32 cellular contexts compared by ENCODE assay signal in genomic region chr16:4744758-4745569, GRCh38. TPM values are rescaled to one million over a fixed set of nuclear protein-coding genes. Genes with fewer than 3 reads are reported as not detected.
DNase-seq lines count a peak whose midpoint lies in the region; ATAC-seq and TF ChIP-seq lines count a peak whose summit lies in the region.
"Had no signal": no experiment of that assay in that cellular context is flagged by ENCODE, and none has a peak within 500 bp of the region (broad histone marks: within the 10 kb centered on the region; RNA-seq: fewer than 3 reads in every experiment).

No MANE protein-coding gene starts in this region.

- H3K27ac ChIP-seq in HCT116 (ENCODE audit: low read depth, low read length) (no peak overlapping the region), neuronal stem cell (replicated peaks; ENCODE audit: low read length) (no peak overlapping the region)
- H3K27ac ChIP-seq: SJCRH30, suprapubic skin, upper lobe of right lung had no signal

- TF ChIP-seq POLR2A in HCT116 (IDR thresholded peaks at IDR 0.05; ENCODE audit: borderline replicate concordance, extremely low read depth, insufficient read depth, insufficient read length): no peak

- H4K20me1 ChIP-seq in HCT116 (ENCODE audit: insufficient read depth): no peaks in the 10 kb centered on the region

- H3K9me3 Mint-ChIP-seq in WTC11: no peaks in the 10 kb centered on the region
- no peaks in the 10 kb centered on the region for H3K9me3 Mint-ChIP-seq in stimulated activated naive B cell treated with anti-CD40 and anti-IgM and Interleukin-4, amounts not matched to agents 10 μg/mL and 1 μg/mL and 100 μg/mL, for 72 hours
- H3K9me3 Mint-ChIP-seq: activated B cell treated with CpG ODN at 0.5 μM for 24 hours; activated CD4-positive, alpha-beta T cell treated with anti-CD3 and anti-CD28 coated beads, Interleukin-2, amount 10 ng/mL, durations not matched to agents 7 days and 5 days; CD4-positive, CD25-positive, alpha-beta regulatory T cell; nephron; stimulated activated memory B cell treated with anti-CD40 and anti-IgM and Interleukin-4, amounts not matched to agents 10 μg/mL and 1 μg/mL and 100 μg/mL, for 72 hours had no signal

- H3K14ac ChIP-seq in neuronal stem cell (ENCODE audit: low read length): no peak overlapping the region

- H3K79me2 ChIP-seq in HCT116 (ENCODE audit: insufficient read depth, low read length): no peaks in the 10 kb centered on the region

- POLR2A ChIA-PET in HCT116 (lab: Charles Lee): interaction anchor here (1.2 kb wide), 1 partner anchor 11 kb away, joined by 4 read pairs; the partner anchor contains the start of genes ANKS3 and DNAAF8
- POLR2A ChIA-PET in WTC11 (lab: Charles Lee): interaction anchor here (0.6 kb wide), 1 partner anchor 10 kb away, joined by 3 read pairs; the partner anchor contains the start of genes ANKS3 and DNAAF8

- H3K4me2 ChIP-seq in HCT116 (ENCODE audit: low read length) (no peak overlapping the region), neuronal stem cell (ENCODE audit: insufficient read depth, low read length, poor library complexity, severe bottlenecking) (no peak overlapping the region)

- H2BK15ac ChIP-seq in neuronal stem cell (ENCODE audit: low read length): no peak overlapping the region

- no peak overlapping the region for H2AFZ ChIP-seq in HCT116 (ENCODE audit: low read depth, low read length, poor library complexity, severe bottlenecking)
- peak overlapping the region; percentile 11 for H2AFZ ChIP-seq in neuronal stem cell (ENCODE audit: low read length)

- intact Hi-C loops in HCT116 (cut with micrococcal nuclease): no loop called here

- DNase-seq in NCI-H524 (lab: John Stamatoyannopoulos, UW) (peak; percentile 15 to 42), NCI-H524 treated with DMSO at 0.1 percent for 48 hours (lab: John Stamatoyannopoulos, UW) (no peak), HCT116 (ENCODE audit: low read depth, low spot score) (no peak), WTC11 (ENCODE audit: low spot score) (no peak), neuronal stem cell (ENCODE audit: low spot score) (no peak), NCI-H1930 (lab: John Stamatoyannopoulos, UW) (no peak), DMS53 treated with DMSO at 0.1 percent for 48 hours (lab: John Stamatoyannopoulos, UW; ENCODE audit: unreplicated experiment) (no peak)
- no peak for DNase-seq in stimulated activated naive B cell treated with anti-CD40 and anti-IgM and Interleukin-4, amounts not matched to agents 10 μg/mL and 1 μg/mL and 100 μg/mL, for 72 hours
- DNase-seq: activated B cell treated with CpG ODN at 0.5 μM for 24 hours; activated CD4-positive, alpha-beta T cell treated with anti-CD3 and anti-CD28 coated beads, Interleukin-2, amount 10 ng/mL, durations not matched to agents 7 days and 5 days; activated effector memory CD4-positive, alpha-beta T cell treated with anti-CD3 and anti-CD28 coated beads, Interleukin-2, amount 50 U/mL, for 16 hours; activated T-cell treated with anti-CD3 and anti-CD28 coated beads, Interleukin-2, amount 50 U/mL, for 1 hour; AML-193; CD4-positive, CD25-positive, alpha-beta regulatory T cell; hippocampal formation; NCI-H1048; NCI-H187; NCI-H526 treated with DMSO at 0.1 percent for 48 hours; RPMI8226; T1000; upper lobe of right lung had no signal

- peak overlapping the region; percentile 44 for H2AK5ac ChIP-seq in neuronal stem cell (ENCODE audit: low read depth, low read length)

- H3K9me3 ChIP-seq in HCT116 (ENCODE audit: control insufficient read depth in 1 of 2, insufficient read depth in 1 of 2, low read depth in 1 of 2, low read length in 2 of 2): no peaks in the 10 kb centered on the region
- H3K9me3 ChIP-seq in neuronal stem cell (replicated peaks in 1 of 2; ENCODE audit: control insufficient read depth in 2 of 2, insufficient read depth in 1 of 2, low read depth in 1 of 2, low read length in 2 of 2): no peaks in the 10 kb centered on the region
- H3K9me3 ChIP-seq: SJCRH30, suprapubic skin, upper lobe of right lung had no signal

- CTCF ChIA-PET in HCT116 (lab: Charles Lee) (no interaction called here), WTC11 (lab: Charles Lee) (interaction anchor here (1.2 kb wide), 1 partner anchor 10 kb away, joined by 7 read pairs; the partner anchor contains the start of genes ANKS3 and DNAAF8)

- H2BK120ac ChIP-seq in neuronal stem cell (ENCODE audit: low read depth, low read length): no peak overlapping the region

- no peak overlapping the region for H2BK12ac ChIP-seq in neuronal stem cell (ENCODE audit: low read length)

- H3K4ac ChIP-seq in neuronal stem cell (ENCODE audit: low read length): no peak overlapping the region

- TF ChIP-seq RAD21 in HCT116 (IDR thresholded peaks at IDR 0.05; ENCODE audit: low read depth): no peak

- WGBS in neuronal stem cell (ENCODE audit: extremely low coverage in 2 of 2, insufficient read length in 2 of 2, insufficient replicate concordance in 1 of 2), 2 donors: no CpG with 5 or more reads among the region's 13 CpGs

- RAD21 ChIA-PET in HCT116 (lab: Charles Lee; ENCODE audit: low non-redundant PET in 1 of 2, low total read pairs in 2 of 2, uncharacterized antibody in 2 of 2, unreplicated experiment in 2 of 2): no interaction called here

- H3K36me3 ChIP-seq in HCT116 (ENCODE audit: control insufficient read depth in 1 of 2, insufficient read depth in 2 of 2, low read length in 2 of 2): no peaks in the 10 kb centered on the region
- H3K36me3 ChIP-seq in neuronal stem cell (replicated peaks in 1 of 2; ENCODE audit: control insufficient read depth in 2 of 2, insufficient read depth in 2 of 2, low read length in 2 of 2): peaks cover 2% of the 10 kb centered on the region in 2 donors
- H3K36me3 ChIP-seq: SJCRH30 had no signal

- H4K91ac ChIP-seq in neuronal stem cell (ENCODE audit: low read depth, low read length, poor library complexity): no peak overlapping the region

- no peak overlapping the region for H2BK5ac ChIP-seq in neuronal stem cell (ENCODE audit: low read length)

- H3K27me3 Mint-ChIP-seq in WTC11 (ENCODE audit: low read depth): no peaks in the 10 kb centered on the region; the same call in 1 of the 2 replicates
- H3K27me3 Mint-ChIP-seq in stimulated activated naive B cell treated with anti-CD40 and anti-IgM and Interleukin-4, amounts not matched to agents 10 μg/mL and 1 μg/mL and 100 μg/mL, for 72 hours: peaks cover 0 to 5% of the 10 kb centered on the region in 2 donors
- H3K27me3 Mint-ChIP-seq: activated B cell treated with CpG ODN at 0.5 μM for 24 hours; activated CD4-positive, alpha-beta T cell treated with anti-CD3 and anti-CD28 coated beads, Interleukin-2, amount 10 ng/mL, durations not matched to agents 7 days and 5 days; activated naive CD8-positive, alpha-beta T cell had no signal

- H3K4me1 ChIP-seq in HCT116 (ENCODE audit: control insufficient read depth in 1 of 2, insufficient read depth in 2 of 2, low read length in 2 of 2): no peaks in the 10 kb centered on the region
- peaks cover 0 to 7% of the 10 kb centered on the region in 2 donors for H3K4me1 ChIP-seq in neuronal stem cell (ENCODE audit: control insufficient read depth in 2 of 2, insufficient read depth in 1 of 2, low read depth in 1 of 2, low read length in 2 of 2)
- H3K4me1 ChIP-seq: SJCRH30, upper lobe of right lung had no signal

- no peaks in the 10 kb centered on the region for H3K27me3 ChIP-seq in HCT116 (ENCODE audit: insufficient read depth, low read length)
- H3K27me3 ChIP-seq in neuronal stem cell (ENCODE audit: control insufficient read depth in 3 of 3, insufficient read depth in 3 of 3, low read depth in 1 of 3, low read length in 3 of 3): no peaks in the 10 kb centered on the region
- H3K27me3 ChIP-seq: SJCRH30, suprapubic skin, upper lobe of right lung had no signal

- H3K9me2 ChIP-seq in HCT116 (ENCODE audit: insufficient read depth): no peaks in the 10 kb centered on the region

- H3K9ac ChIP-seq in HCT116 (ENCODE audit: low read length) (no peak overlapping the region), neuronal stem cell (ENCODE audit: low read depth, low read length, poor library complexity) (peak overlapping the region; percentile 15)

- no peak overlapping the region for H3K18ac ChIP-seq in neuronal stem cell (ENCODE audit: low read length)

- no peaks in the 10 kb centered on the region for H3K36me3 Mint-ChIP-seq in WTC11
- H3K36me3 Mint-ChIP-seq in stimulated activated naive B cell treated with anti-CD40 and anti-IgM and Interleukin-4, amounts not matched to agents 10 μg/mL and 1 μg/mL and 100 μg/mL, for 72 hours: peaks cover 4 to 7% of the 10 kb centered on the region in 2 donors
- H3K36me3 Mint-ChIP-seq: activated naive CD8-positive, alpha-beta T cell; CD4-positive, CD25-positive, alpha-beta regulatory T cell; stimulated activated memory B cell treated with anti-CD40 and anti-IgM and Interleukin-4, amounts not matched to agents 10 μg/mL and 1 μg/mL and 100 μg/mL, for 72 hours had no signal

- H3K4me3 Mint-ChIP-seq in WTC11: no peak overlapping the region
- no peak overlapping the region for H3K4me3 Mint-ChIP-seq in stimulated activated naive B cell treated with anti-CD40 and anti-IgM and Interleukin-4, amounts not matched to agents 10 μg/mL and 1 μg/mL and 100 μg/mL, for 72 hours
- H3K4me3 Mint-ChIP-seq: activated B cell treated with CpG ODN at 0.5 μM for 24 hours; activated CD4-positive, alpha-beta T cell treated with anti-CD3 and anti-CD28 coated beads, Interleukin-2, amount 10 ng/mL, durations not matched to agents 7 days and 5 days; activated naive CD8-positive, alpha-beta T cell; CD4-positive, CD25-positive, alpha-beta regulatory T cell; nephron; stimulated activated memory B cell treated with anti-CD40 and anti-IgM and Interleukin-4, amounts not matched to agents 10 μg/mL and 1 μg/mL and 100 μg/mL, for 72 hours had no signal

- no peak overlapping the region for H3K27ac Mint-ChIP-seq in WTC11
- H3K27ac Mint-ChIP-seq in stimulated activated naive B cell treated with anti-CD40 and anti-IgM and Interleukin-4, amounts not matched to agents 10 μg/mL and 1 μg/mL and 100 μg/mL, for 72 hours: no peak overlapping the region
- H3K27ac Mint-ChIP-seq: activated B cell treated with CpG ODN at 0.5 μM for 24 hours; activated CD4-positive, alpha-beta T cell treated with anti-CD3 and anti-CD28 coated beads, Interleukin-2, amount 10 ng/mL, durations not matched to agents 7 days and 5 days; CD4-positive, CD25-positive, alpha-beta regulatory T cell; stimulated activated memory B cell treated with anti-CD40 and anti-IgM and Interleukin-4, amounts not matched to agents 10 μg/mL and 1 μg/mL and 100 μg/mL, for 72 hours had no signal

- ATAC-seq in HCT116: peak; percentile 64
- ATAC-seq in WTC11: peak; percentile 64
- no peak for ATAC-seq in stimulated activated naive B cell treated with anti-CD40 and anti-IgM and Interleukin-4, amounts not matched to agents 10 μg/mL and 1 μg/mL and 100 μg/mL, for 72 hours (replicated peaks)
- ATAC-seq: upper lobe of right lung had no signal

- H3K4me1 Mint-ChIP-seq in WTC11: peaks cover 20% of the 10 kb centered on the region
- peaks cover 13 to 36% of the 10 kb centered on the region in 2 donors for H3K4me1 Mint-ChIP-seq in stimulated activated naive B cell treated with anti-CD40 and anti-IgM and Interleukin-4, amounts not matched to agents 10 μg/mL and 1 μg/mL and 100 μg/mL, for 72 hours

- H3K4me3 ChIP-seq in HCT116 (replicated peaks in 1 of 2; ENCODE audit: low read depth in 1 of 2, low read length in 2 of 2) (no peak overlapping the region), neuronal stem cell (ENCODE audit: low read length in 2 of 2) (peak overlapping the region in 1 of 2 donors; percentile 13)
- H3K4me3 ChIP-seq: SJCRH30, suprapubic skin, upper lobe of right lung had no signal

- no peak overlapping the region for H4K8ac ChIP-seq in neuronal stem cell (ENCODE audit: low read depth, low read length)

- no peak for TF ChIP-seq CTCF in HCT116 (IDR thresholded peaks at IDR 0.05 in 2 of 3, conservative IDR thresholded peaks at IDR 0.05 in 1 of 3; ENCODE audit: borderline replicate concordance in 1 of 3, insufficient read depth in 1 of 3, low read depth in 2 of 3, low read length in 2 of 3)
- TF ChIP-seq CTCF in WTC11 (IDR thresholded peaks at IDR 0.05): no peak

- no TSS peak for BruUV-seq in HCT116 (replicated peaks; lab: Mats Ljungman, UMichigan)

- H3K79me1 ChIP-seq in neuronal stem cell (ENCODE audit: low read depth, low read length): no peaks in the 10 kb centered on the region

- H3K23ac ChIP-seq in neuronal stem cell (ENCODE audit: low read depth, low read length, poor library complexity): no peak overlapping the region

RNA-seq across cellular contexts. Expression of gene DNAAF8, which starts 10.6 kb away (rescaled TPM):
- total RNA-seq in HCT116 (2021; ENCODE audit: unreplicated experiment) (1.0 TPM), WTC11 (2021) (0.09 to 0.41 TPM (median 0.14 TPM) in 3 replicates)
- 0.39 and 0.72 TPM in 2 replicates for polyA plus RNA-seq in HCT116 (2012)
- 0.29 TPM for polyA plus RNA-seq in neuronal stem cell (2013, experiment 1 of 2)
- 0.17 TPM for polyA plus RNA-seq in neuronal stem cell (2013, experiment 2 of 2)
- total RNA-seq: CD4-positive, CD25-positive, alpha-beta regulatory T cell had no signal

RNA-seq across cellular contexts. Expression of gene ANKS3, which starts 10.9 kb away (rescaled TPM):
- 25.5 TPM for total RNA-seq in HCT116 (2021; ENCODE audit: unreplicated experiment)
- polyA plus RNA-seq in HCT116 (2012): 10.2 and 11.9 TPM in 2 replicates
- 28.6 to 35.6 TPM (median 31.5 TPM) in 3 replicates for total RNA-seq in WTC11 (2021)
- 10.9 TPM for polyA plus RNA-seq in neuronal stem cell (2013, experiment 1 of 2)
- 11.0 TPM for polyA plus RNA-seq in neuronal stem cell (2013, experiment 2 of 2)

RNA-seq across cellular contexts. Expression of gene ZNF500, which starts 22.0 kb away (rescaled TPM):
- total RNA-seq in HCT116 (2021; ENCODE audit: unreplicated experiment) (20.1 TPM), WTC11 (2021) (14.3 to 19.9 TPM (median 15.5 TPM) in 3 replicates)
- polyA plus RNA-seq in HCT116 (2012): 6.2 and 8.5 TPM in 2 replicates
- 5.5 TPM for polyA plus RNA-seq in neuronal stem cell (2013, experiment 1 of 2)
- polyA plus RNA-seq in neuronal stem cell (2013, experiment 2 of 2): 5.4 TPM

RNA-seq across cellular contexts. Expression of gene SEPTIN12, which starts 43.2 kb away (rescaled TPM):
- total RNA-seq in HCT116 (2021; ENCODE audit: unreplicated experiment) (not detected), WTC11 (2021) (not detected in 3 replicates)
- polyA plus RNA-seq in HCT116 (2012): 0.10 TPM in 1 of 2 replicates, not detected in the other
- 0.81 TPM for polyA plus RNA-seq in neuronal stem cell (2013, experiment 1 of 2)
- 0.47 TPM for polyA plus RNA-seq in neuronal stem cell (2013, experiment 2 of 2)
- total RNA-seq: activated B cell treated with CpG ODN at 0.5 μM for 24 hours; activated CD4-positive, alpha-beta T cell treated with anti-CD3 and anti-CD28 coated beads, Interleukin-2, amount 10 ng/mL, durations not matched to agents 7 days and 5 days; activated CD8-positive, alpha-beta memory T cell treated with anti-CD3 and anti-CD28 coated beads for 36 hours; bronchial epithelial cell; endothelial cell of umbilical vein; fibroblast of lung; osteocyte; SJCRH30; skeletal muscle tissue; suprapubic skin; upper lobe of right lung had no signal
- polyA plus RNA-seq: CD4-positive, CD25-positive, alpha-beta regulatory T cell; endothelial cell of umbilical vein; fibroblast of lung had no signal

RNA-seq across cellular contexts. Expression of gene SMIM22, which starts 50.2 kb away (rescaled TPM):
- total RNA-seq in HCT116 (2021; ENCODE audit: unreplicated experiment): 3.3 TPM
- 3.8 and 5.2 TPM in 2 replicates for polyA plus RNA-seq in HCT116 (2012)
- total RNA-seq in WTC11 (2021): 1.9 TPM in 1 of 3 replicates, not detected in the others
- not detected for polyA plus RNA-seq in neuronal stem cell (2013, experiment 1 of 2)
- not detected for polyA plus RNA-seq in neuronal stem cell (2013, experiment 2 of 2)
- total RNA-seq: activated B cell treated with CpG ODN at 0.5 μM for 24 hours; activated CD4-positive, alpha-beta T cell treated with anti-CD3 and anti-CD28 coated beads, Interleukin-2, amount 10 ng/mL, durations not matched to agents 7 days and 5 days; activated CD8-positive, alpha-beta memory T cell treated with anti-CD3 and anti-CD28 coated beads for 36 hours; CD4-positive, CD25-positive, alpha-beta regulatory T cell; endothelial cell of umbilical vein; fibroblast of lung; osteocyte; SJCRH30; skeletal muscle tissue had no signal
- polyA plus RNA-seq: CD4-positive, CD25-positive, alpha-beta regulatory T cell; endothelial cell of umbilical vein; fibroblast of lung had no signal

Comparison
In these comparisons a context has a peak if more than half of its experiments do, and no peak if none do; other contexts are left out.
1. DNase-seq: peak in NCI-H524 (2 of 2); none in NCI-H524 treated with DMSO at 0.1 percent for 48 hours (single experiment), HCT116 (single experiment), WTC11 (single experiment), neuronal stem cell (single experiment), NCI-H1930 (0 of 2), DMS53 treated with DMSO at 0.1 percent for 48 hours (single experiment) and stimulated activated naive B cell treated with anti-CD40 and anti-IgM and Interleukin-4, amounts not matched to agents 10 μg/mL and 1 μg/mL and 100 μg/mL, for 72 hours (single experiment).
2. ATAC-seq: peak in HCT116 (single experiment) and WTC11 (single experiment); none in stimulated activated naive B cell treated with anti-CD40 and anti-IgM and Interleukin-4, amounts not matched to agents 10 μg/mL and 1 μg/mL and 100 μg/mL, for 72 hours (0 of 2).